Comparison of ENCODE assay signal across 10 cellular contexts in genomic region chr21:14901482-14901958, GRCh38.
DNase-seq lines count a peak whose midpoint lies in the region; ATAC-seq and TF ChIP-seq lines count a peak whose summit lies in the region.
"Had no signal": no experiment of that assay in that cellular context is flagged by ENCODE, and none has a peak within 500 bp of the region (broad histone marks: within the 10 kb centered on the region; RNA-seq: fewer than 3 reads in every experiment).

No MANE protein-coding gene starts in this region.

- no peaks in the 10 kb centered on the region for H3K79me2 ChIP-seq in PC-3 (ENCODE audit: low read length)

- peaks cover 27% of the 10 kb centered on the region for H3K4me1 ChIP-seq in PC-3 (ENCODE audit: insufficient read depth, low read length)
- H3K4me1 ChIP-seq: pancreas had no signal

- peak overlapping the region; percentile 61 for H3K27ac ChIP-seq in PC-3 (ENCODE audit: low read length)
- H3K27ac ChIP-seq: pancreas had no signal

- CTCF ChIA-PET in PC-3 (lab: Charles Lee): no interaction called here

- H3K4me2 ChIP-seq in PC-3 (ENCODE audit: low read length): peak overlapping the region; percentile 33

- H4K20me1 ChIP-seq in PC-3 (ENCODE audit: low read length): no peaks in the 10 kb centered on the region

- H3K27me3 ChIP-seq in PC-3 (ENCODE audit: low read length): no peaks in the 10 kb centered on the region
- H3K27me3 ChIP-seq: pancreas had no signal

- H3K36me3 ChIP-seq in PC-3 (ENCODE audit: low read depth, low read length): no peaks in the 10 kb centered on the region
- H3K36me3 ChIP-seq: pancreas had no signal

- no peaks in the 10 kb centered on the region for H3K9me3 ChIP-seq in PC-3 (ENCODE audit: low read length)
- H3K9me3 ChIP-seq: pancreas had no signal

- no peak overlapping the region for H2AFZ ChIP-seq in PC-3 (ENCODE audit: low read length)

- in situ Hi-C loops in GM13977 (cut with MboI; ENCODE audit: low pct_unique_long_range_greater_than_20kb, low sequenced_read_pairs, unreplicated experiment): no loop called here

- ATAC-seq in GM21786 (IDR thresholded peaks at IDR 0.05; ENCODE audit: unreplicated experiment) (peak; percentile 66), PC-3 (peak; percentile 85)
- ATAC-seq: pancreas had no signal

- no TSS peak for BruUV-seq in PC-3 (replicated peaks; lab: Mats Ljungman, UMichigan)

- H3F3A ChIP-seq in PC-3 (ENCODE audit: low read length, unreplicated experiment): peaks cover 4% of the 10 kb centered on the region

- no peak for TF ChIP-seq CTCF in GM13977 (IDR thresholded peaks at IDR 0.05; ENCODE audit: extremely low read depth, insufficient read depth, missing control alignments)
- no peak for TF ChIP-seq CTCF in PC-3 (conservative IDR thresholded peaks at IDR 0.05; ENCODE audit: low read depth, low read length)

- no peaks in the 10 kb centered on the region for H3K9me2 ChIP-seq in PC-3 (replicated peaks; ENCODE audit: low read length)

- POLR2A ChIA-PET in PC-3 (lab: Charles Lee; ENCODE audit: unreplicated experiment): no interaction called here

- peak; percentile 28 for DNase-seq in GM13977 (ENCODE audit: low spot score)
- DNase-seq in PC-3: peak; percentile 84
- DNase-seq in kidney glomerular epithelial cell (lab: John Stamatoyannopoulos, UW): peak; percentile 68
- DNase-seq in HPDE6-E6E7 (ENCODE audit: extremely low spot score): no peak
- DNase-seq in stimulated activated CD8-positive, alpha-beta memory T cell treated with anti-CD3 and anti-CD28 coated beads, Interleukin-4, amount 100 ng/mL, for 48 hours: no peak
- DNase-seq in activated CD4-positive, CD25-positive, alpha-beta regulatory T cell treated with anti-CD3 and anti-CD28 coated beads, Interleukin-2, amount 50 U/mL, for 72 hours: no peak
- no peak for DNase-seq in GM19238 (ENCODE audit: insufficient read length, low spot score)
- DNase-seq: pancreas; stimulated activated naive CD4-positive, alpha-beta T cell treated with Interleukin-2 at 50 U/mL for 16 hours had no signal

- H3K4me3 ChIP-seq in PC-3 (ENCODE audit: low read length): no peak overlapping the region
- H3K4me3 ChIP-seq: pancreas had no signal

- no peak overlapping the region for H3K9ac ChIP-seq in PC-3 (ENCODE audit: low read length)

- intact Hi-C loops in PC-3 (cut with micrococcal nuclease): no loop called here

Comparison
In these comparisons a context has a peak if more than half of its experiments do, and no peak if none do; other contexts are left out.
1. DNase-seq: peak in GM13977 (single experiment), PC-3 (single experiment) and kidney glomerular epithelial cell (single experiment); none in HPDE6-E6E7 (single experiment), stimulated activated CD8-positive, alpha-beta memory T cell treated with anti-CD3 and anti-CD28 coated beads, Interleukin-4, amount 100 ng/mL, for 48 hours (single experiment), activated CD4-positive, CD25-positive, alpha-beta regulatory T cell treated with anti-CD3 and anti-CD28 coated beads, Interleukin-2, amount 50 U/mL, for 72 hours (single experiment) and GM19238 (single experiment).